ENCODE assay signal across 1 cellular context in genomic region chr12:103586791-103587370, GRCh38.
TF ChIP-seq lines count a peak whose summit lies in the region.

A gene with protein sequence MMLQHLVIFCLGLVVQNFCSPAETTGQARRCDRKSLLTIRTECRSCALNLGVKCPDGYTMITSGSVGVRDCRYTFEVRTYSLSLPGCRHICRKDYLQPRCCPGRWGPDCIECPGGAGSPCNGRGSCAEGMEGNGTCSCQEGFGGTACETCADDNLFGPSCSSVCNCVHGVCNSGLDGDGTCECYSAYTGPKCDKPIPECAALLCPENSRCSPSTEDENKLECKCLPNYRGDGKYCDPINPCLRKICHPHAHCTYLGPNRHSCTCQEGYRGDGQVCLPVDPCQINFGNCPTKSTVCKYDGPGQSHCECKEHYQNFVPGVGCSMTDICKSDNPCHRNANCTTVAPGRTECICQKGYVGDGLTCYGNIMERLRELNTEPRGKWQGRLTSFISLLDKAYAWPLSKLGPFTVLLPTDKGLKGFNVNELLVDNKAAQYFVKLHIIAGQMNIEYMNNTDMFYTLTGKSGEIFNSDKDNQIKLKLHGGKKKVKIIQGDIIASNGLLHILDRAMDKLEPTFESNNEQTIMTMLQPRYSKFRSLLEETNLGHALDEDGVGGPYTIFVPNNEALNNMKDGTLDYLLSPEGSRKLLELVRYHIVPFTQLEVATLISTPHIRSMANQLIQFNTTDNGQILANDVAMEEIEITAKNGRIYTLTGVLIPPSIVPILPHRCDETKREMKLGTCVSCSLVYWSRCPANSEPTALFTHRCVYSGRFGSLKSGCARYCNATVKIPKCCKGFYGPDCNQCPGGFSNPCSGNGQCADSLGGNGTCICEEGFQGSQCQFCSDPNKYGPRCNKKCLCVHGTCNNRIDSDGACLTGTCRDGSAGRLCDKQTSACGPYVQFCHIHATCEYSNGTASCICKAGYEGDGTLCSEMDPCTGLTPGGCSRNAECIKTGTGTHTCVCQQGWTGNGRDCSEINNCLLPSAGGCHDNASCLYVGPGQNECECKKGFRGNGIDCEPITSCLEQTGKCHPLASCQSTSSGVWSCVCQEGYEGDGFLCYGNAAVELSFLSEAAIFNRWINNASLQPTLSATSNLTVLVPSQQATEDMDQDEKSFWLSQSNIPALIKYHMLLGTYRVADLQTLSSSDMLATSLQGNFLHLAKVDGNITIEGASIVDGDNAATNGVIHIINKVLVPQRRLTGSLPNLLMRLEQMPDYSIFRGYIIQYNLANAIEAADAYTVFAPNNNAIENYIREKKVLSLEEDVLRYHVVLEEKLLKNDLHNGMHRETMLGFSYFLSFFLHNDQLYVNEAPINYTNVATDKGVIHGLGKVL (N-terminal part only) (plus strand): TSS chr12:103587273. CDS start chr12:103587477, 204 bp downstream.

TF ChIP-seq in K562, 482 proteins besides CTCF, POLR2A, EP300 and RAD21:
- TF ChIP-seq ZFP36 (IDR thresholded peaks at IDR 0.05; ENCODE audit: low read depth, low read length, partially characterized antibody): peak; percentile 39
- TF ChIP-seq BRCA1 (IDR thresholded peaks at IDR 0.05): no peak
- TF ChIP-seq BRCA1 (CRISPR knock-in tag; IDR thresholded peaks at IDR 0.05): no peak
- TF ChIP-seq, protein P1, sequence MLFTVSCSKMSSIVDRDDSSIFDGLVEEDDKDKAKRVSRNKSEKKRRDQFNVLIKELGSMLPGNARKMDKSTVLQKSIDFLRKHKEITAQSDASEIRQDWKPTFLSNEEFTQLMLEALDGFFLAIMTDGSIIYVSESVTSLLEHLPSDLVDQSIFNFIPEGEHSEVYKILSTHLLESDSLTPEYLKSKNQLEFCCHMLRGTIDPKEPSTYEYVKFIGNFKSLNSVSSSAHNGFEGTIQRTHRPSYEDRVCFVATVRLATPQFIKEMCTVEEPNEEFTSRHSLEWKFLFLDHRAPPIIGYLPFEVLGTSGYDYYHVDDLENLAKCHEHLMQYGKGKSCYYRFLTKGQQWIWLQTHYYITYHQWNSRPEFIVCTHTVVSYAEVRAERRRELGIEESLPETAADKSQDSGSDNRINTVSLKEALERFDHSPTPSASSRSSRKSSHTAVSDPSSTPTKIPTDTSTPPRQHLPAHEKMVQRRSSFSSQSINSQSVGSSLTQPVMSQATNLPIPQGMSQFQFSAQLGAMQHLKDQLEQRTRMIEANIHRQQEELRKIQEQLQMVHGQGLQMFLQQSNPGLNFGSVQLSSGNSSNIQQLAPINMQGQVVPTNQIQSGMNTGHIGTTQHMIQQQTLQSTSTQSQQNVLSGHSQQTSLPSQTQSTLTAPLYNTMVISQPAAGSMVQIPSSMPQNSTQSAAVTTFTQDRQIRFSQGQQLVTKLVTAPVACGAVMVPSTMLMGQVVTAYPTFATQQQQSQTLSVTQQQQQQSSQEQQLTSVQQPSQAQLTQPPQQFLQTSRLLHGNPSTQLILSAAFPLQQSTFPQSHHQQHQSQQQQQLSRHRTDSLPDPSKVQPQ (CRISPR knock-in tag; IDR thresholded peaks at IDR 0.05; ENCODE audit: borderline replicate concordance): no peak
